Comparison of ENCODE assay signal across 18 cellular contexts in the genomic region with DNA sequence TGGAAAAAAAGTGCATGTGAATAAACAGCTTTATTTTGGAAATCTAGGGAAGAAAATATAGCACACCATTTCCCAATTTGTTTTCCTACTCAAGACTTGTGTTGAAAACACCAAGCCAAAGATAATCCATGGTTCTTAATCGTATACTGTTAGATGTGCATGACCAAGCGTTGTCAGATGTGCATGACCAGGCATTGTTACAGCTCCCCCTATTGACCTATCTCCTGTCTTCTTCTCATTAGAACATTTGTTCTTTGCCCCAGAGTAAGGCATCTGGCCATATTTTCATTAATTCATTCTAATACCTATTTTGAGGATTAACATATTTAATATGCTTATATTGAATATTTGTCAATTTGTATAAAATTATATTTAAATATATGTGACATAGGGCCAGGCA. TPM values are rescaled to one million over a fixed set of nuclear protein-coding genes. Genes with fewer than 3 reads are reported as not detected.
DNase-seq lines count a peak whose midpoint lies in the region; ATAC-seq and TF ChIP-seq lines count a peak whose summit lies in the region.
"Had no signal": no experiment of that assay in that cellular context is flagged by ENCODE, and none has a peak within 500 bp of the region (broad histone marks: within the 10 kb centered on the region; RNA-seq: fewer than 3 reads in every experiment).

No MANE protein-coding gene starts in this region.

- no peaks in the 10 kb centered on the region for H3K36me3 Mint-ChIP-seq in H9 (ENCODE audit: insufficient read depth in 1 of 3, low read depth in 3 of 3)

- no peak overlapping the region for H3K9ac ChIP-seq in H9 (ENCODE audit: extremely low read depth, insufficient read length, low read length)

- H3K23me2 ChIP-seq in H9 (ENCODE audit: insufficient read length, low read depth, low read length, poor library complexity, severe bottlenecking), result no peaks in the 10 kb centered on the region

- H2BK15ac ChIP-seq in H9 (ENCODE audit: low read depth, low read length), result no peak overlapping the region

- H2BK120ac ChIP-seq in H9 (ENCODE audit: low read depth, low read length, poor library complexity, severe bottlenecking), result no peak overlapping the region

- H2AK5ac ChIP-seq in H9 (ENCODE audit: insufficient read length, low read length), result no peak overlapping the region

- WGBS in H9 (ENCODE audit: extremely low coverage, insufficient read length, low lambda C conversion rate), result no CpG with 5 or more reads among the region's 2 CpGs
- WGBS in right lobe of liver (ENCODE audit: insufficient coverage, low coverage, low lambda C conversion rate, missing lambda C conversion rate), result 21% methylated on average over 2 of the region's 2 CpGs
- WGBS in gastroesophageal sphincter (ENCODE audit: low coverage in 1 of 2), 2 donors, result 37 to 72% methylated on average over 2 of the region's 2 CpGs

- no peak overlapping the region for H4K5ac ChIP-seq in H9 (ENCODE audit: insufficient read length, low read depth, low read length)

- no peak overlapping the region for H4K91ac ChIP-seq in H9 (ENCODE audit: insufficient read length, low read depth, low read length)

- H3K4me1 ChIP-seq in H9 (ENCODE audit: insufficient read depth, low read length) (no peaks in the 10 kb centered on the region), SJCRH30 (no peaks in the 10 kb centered on the region), right lobe of liver (no peaks in the 10 kb centered on the region), gastroesophageal sphincter (no peaks in the 10 kb centered on the region)
- H3K4me1 ChIP-seq: body of pancreas, left lung, spleen had no signal

- no peak overlapping the region for H2BK12ac ChIP-seq in H9 (ENCODE audit: insufficient read length, low read depth, low read length)

- H3K23ac ChIP-seq in H9 (ENCODE audit: insufficient read length, low read depth, low read length), result no peak overlapping the region

- H4K20me1 ChIP-seq in H9 (ENCODE audit: control insufficient read depth, insufficient read depth, insufficient read length), result no peaks in the 10 kb centered on the region

- ATAC-seq in right lobe of liver (peak; percentile 47 to 80 (median 76)), HG03571 (IDR thresholded peaks at IDR 0.05; ENCODE audit: unreplicated experiment) (no peak), gastroesophageal sphincter (no peak)
- ATAC-seq: body of pancreas, K562, left lung had no signal

- intact Hi-C loops in right lobe of liver (cut with DNase I), result no loop called here

- H3K27ac Mint-ChIP-seq in H9, result no peak overlapping the region

- H3K4me2 ChIP-seq in H9 (ENCODE audit: insufficient read depth, insufficient read length, low read length), result no peak overlapping the region
- H3K4me2 ChIP-seq: PC-9 had no signal

- H3K27me3 ChIP-seq in H9 (ENCODE audit: insufficient read depth, low read length), result no peaks in the 10 kb centered on the region
- H3K27me3 ChIP-seq in SJCRH30, result no peaks in the 10 kb centered on the region
- H3K27me3 ChIP-seq in right lobe of liver, result no peaks in the 10 kb centered on the region
- no peaks in the 10 kb centered on the region for H3K27me3 ChIP-seq in gastroesophageal sphincter
- H3K27me3 ChIP-seq: body of pancreas, left lung, neutrophil had no signal

- no peak overlapping the region for H3K4ac ChIP-seq in H9 (ENCODE audit: low read depth, low read length)

- H3K9me3 Mint-ChIP-seq in H9, result no peaks in the 10 kb centered on the region

- H2BK5ac ChIP-seq in H9 (ENCODE audit: insufficient read length, low read length), result no peak overlapping the region

- H3K56ac ChIP-seq in H9 (ENCODE audit: insufficient read length, low read depth, low read length), result no peak overlapping the region

- H3K9me3 ChIP-seq in H9 (ENCODE audit: control insufficient read depth, low read depth, low read length), result no peaks in the 10 kb centered on the region
- no peaks in the 10 kb centered on the region for H3K9me3 ChIP-seq in SJCRH30 (replicated peaks)
- H3K9me3 ChIP-seq in right lobe of liver, result no peaks in the 10 kb centered on the region
- H3K9me3 ChIP-seq in gastroesophageal sphincter, result no peaks in the 10 kb centered on the region
- H3K9me3 ChIP-seq: body of pancreas, left lung, neutrophil, spleen had no signal

- no peak overlapping the region for H3K4me3 ChIP-seq in GM12865 (ENCODE audit: low read depth, low read length)
- H3K4me3 ChIP-seq in SJCRH30, result no peak overlapping the region
- no peak overlapping the region for H3K4me3 ChIP-seq in right lobe of liver
- H3K4me3 ChIP-seq in gastroesophageal sphincter, result no peak overlapping the region
- H3K4me3 ChIP-seq: body of pancreas, K562, left lung, PC-9, spleen had no signal

- H3K36me3 ChIP-seq in SJCRH30, result no peaks in the 10 kb centered on the region
- no peaks in the 10 kb centered on the region for H3K36me3 ChIP-seq in right lobe of liver
- no peaks in the 10 kb centered on the region for H3K36me3 ChIP-seq in gastroesophageal sphincter
- H3K36me3 ChIP-seq: left lung, neutrophil, spleen had no signal

- H3K4me1 Mint-ChIP-seq in H9, result no peaks in the 10 kb centered on the region

- H2BK20ac ChIP-seq in H9 (ENCODE audit: low read depth, low read length, poor library complexity, severe bottlenecking), result no peak overlapping the region

- no peak overlapping the region for H3K18ac ChIP-seq in H9 (ENCODE audit: insufficient read length, low read depth, low read length)

- H4K8ac ChIP-seq in H9 (replicated peaks; ENCODE audit: insufficient read length, low read depth, low read length), result no peak overlapping the region

- peak; percentile 7 for DNase-seq in GM12865 (ENCODE audit: low read depth)
- DNase-seq in H9, result no peak
- DNase-seq in SJCRH30, result peak; percentile 4 to 36
- no peak for DNase-seq in right lobe of liver
- no peak for DNase-seq in NCI-H2227 (lab: John Stamatoyannopoulos, UW; ENCODE audit: unreplicated experiment)
- no peak for DNase-seq in substantia nigra (lab: John Stamatoyannopoulos, UW)
- DNase-seq: activated CD4-positive, alpha-beta T cell treated with anti-CD3 and anti-CD28 coated beads, Interleukin-2, amount 50 U/mL, for 4 hours; activated gamma-delta T cell; body of pancreas; left lung; NCI-H2029; PC-9; spleen had no signal

- H3K79me1 ChIP-seq in H9 (ENCODE audit: insufficient read depth, low read depth, low read length, poor library complexity, severe bottlenecking), result no peaks in the 10 kb centered on the region

- H2AFZ ChIP-seq in H9 (ENCODE audit: low read length), result no peak overlapping the region
- H2AFZ ChIP-seq: PC-9 had no signal

- H3K27ac ChIP-seq in H9 (ENCODE audit: insufficient read length, low read depth, low read length) (no peak overlapping the region), SJCRH30 (no peak overlapping the region), right lobe of liver (no peak overlapping the region), substantia nigra (ENCODE audit: low read depth, low read length, poor library complexity, severe bottlenecking) (no peak overlapping the region), gastroesophageal sphincter (no peak overlapping the region)
- H3K27ac ChIP-seq: body of pancreas, left lung, neutrophil, PC-9, spleen had no signal

- TF ChIP-seq POLR2A in right lobe of liver (IDR thresholded peaks at IDR 0.05), result no peak
- no peak for TF ChIP-seq POLR2A in gastroesophageal sphincter (IDR thresholded peaks at IDR 0.05)

- TF ChIP-seq CTCF in GM12865 (IDR thresholded peaks at IDR 0.05; ENCODE audit: insufficient read depth, low read depth, low read length, missing control alignments) (peak; percentile 13), H9 (conservative IDR thresholded peaks at IDR 0.05) (peak; percentile 77), right lobe of liver (IDR thresholded peaks at IDR 0.05) (peak; percentile 44 to 62 (median 55)), gastroesophageal sphincter (IDR thresholded peaks at IDR 0.05) (no peak)

- H3K27me3 Mint-ChIP-seq in H9 (ENCODE audit: low read depth), result no peaks in the 10 kb centered on the region; the same call in 1 of the 2 replicates

- no peak overlapping the region for H3K14ac ChIP-seq in H9 (ENCODE audit: insufficient read depth, low read length)

- H3K4me3 Mint-ChIP-seq in H9, result no peak overlapping the region

- no peaks in the 10 kb centered on the region for H3K79me2 ChIP-seq in H9 (ENCODE audit: insufficient read depth, low read length)

- TF ChIP-seq EP300 in gastroesophageal sphincter (IDR thresholded peaks at IDR 0.05), result no peak

- no peak overlapping the region for H3T11ph ChIP-seq in H9 (ENCODE audit: low read length)

RNA-seq across cellular contexts. Expression of a gene that starts 14.4 kb away (rescaled TPM):
- not detected in 2 replicates for total RNA-seq in H9 (2021)
- not detected in 2 replicates for total RNA-seq in SJCRH30 (2014; rRNA removed; shearing (Covaris generic))
- not detected for total RNA-seq in right lobe of liver
- not detected for total RNA-seq in gastroesophageal sphincter
- total RNA-seq: body of pancreas; left lung; spleen; T-helper 2 cell treated with Interferon-gamma antibody and Interleukin-4, amounts not matched to agents 100 ng/mL and 5 ng/mL, for 36 hours had no signal

Comparison
In these comparisons a context has a peak if more than half of its experiments do, and no peak if none do; other contexts are left out.
1. DNase-seq: peak in GM12865 (single experiment) and SJCRH30 (2 of 2); none in H9 (single experiment), right lobe of liver (0 of 3), NCI-H2227 (single experiment) and substantia nigra (0 of 49).
2. CTCF ChIP-seq: peak in GM12865 (single experiment), H9 (single experiment) and right lobe of liver (4 of 4); none in gastroesophageal sphincter (0 of 4).
3. ATAC-seq: peak in right lobe of liver (4 of 4); none in HG03571 (single experiment) and gastroesophageal sphincter (single experiment).